ENCODE assay signal across 8 cellular contexts in genomic region chr1:91404151-91405012, GRCh38. TPM values are rescaled to one million over a fixed set of nuclear protein-coding genes. Genes with fewer than 3 reads are reported as not detected.
A peak's percentile ranks its signal among the peaks of the same experiment; 100 is the strongest.
DNase-seq lines count a peak whose midpoint lies in the region; ATAC-seq and TF ChIP-seq lines count a peak whose summit lies in the region.

Gene HFM1 (minus strand): TSS chr1:91404837. CDS start chr1:91401082, 3,755 bp downstream.

- DNase-seq in GM12865 (ENCODE audit: low read depth) (peak; percentile 78), HCT116 (ENCODE audit: low read depth, low spot score) (peak; percentile 41), MG63 (peak; percentile 87), T-helper 17 cell (no peak), brain pericyte (ENCODE audit: low read depth, low spot score) (peak; percentile 30), immature natural killer cell (peak; percentile 62 to 70 (median 64)), smooth muscle cell (lab: John Stamatoyannopoulos, UW; ENCODE audit: unreplicated experiment) (peak; percentile 47), GF-D8 (lab: John Stamatoyannopoulos, UW) (no peak)

- H3K9me3 ChIP-seq in HCT116 (ENCODE audit: control insufficient read depth in 1 of 2, insufficient read depth in 1 of 2, low read depth in 1 of 2, low read length in 2 of 2) (no peaks in the 10 kb centered on the region), MG63 (no peaks in the 10 kb centered on the region), T-helper 17 cell (ENCODE audit: control insufficient read depth, low read length, poor library complexity, severe bottlenecking) (no peaks in the 10 kb centered on the region), smooth muscle cell (replicated peaks; ENCODE audit: low read depth) (no peaks in the 10 kb centered on the region)

- 1% methylated on average over 63 of the region's 69 CpGs for WGBS in smooth muscle cell (ENCODE audit: low lambda C conversion rate)

- CTCF ChIA-PET in HCT116 (lab: Charles Lee), result interaction anchor here (0.9 to 2.1 kb wide), 3 partner anchors 108 to 239 kb away, joined by 4 to 14 read pairs (median 12); no protein-coding TSS in a partner anchor

- H3K36me3 ChIP-seq in HCT116 (ENCODE audit: control insufficient read depth in 1 of 2, insufficient read depth in 2 of 2, low read length in 2 of 2) (no peaks in the 10 kb centered on the region), MG63 (no peaks in the 10 kb centered on the region), smooth muscle cell (ENCODE audit: low read depth) (no peaks in the 10 kb centered on the region)

- H3K4me2 ChIP-seq in HCT116 (ENCODE audit: low read length) (peak within 1 kb of the TSS; percentile 74), smooth muscle cell (peak within 1 kb of the TSS; percentile 83)

- H3K27me3 Mint-ChIP-seq in T-helper 17 cell (peaks cover 63% of the 10 kb centered on the region), immature natural killer cell (ENCODE audit: low read depth in 3 of 3) (peaks cover 0 to 16% (median 12%) of the 10 kb centered on the region in 3 donors)

- H4K20me1 ChIP-seq in HCT116 (ENCODE audit: insufficient read depth) (no peaks in the 10 kb centered on the region), smooth muscle cell (ENCODE audit: low read depth) (no peaks in the 10 kb centered on the region)

- TF ChIP-seq CTCF in GM12865 (IDR thresholded peaks at IDR 0.05; ENCODE audit: insufficient read depth, low read depth, low read length, missing control alignments) (peak; percentile 1), HCT116 (IDR thresholded peaks at IDR 0.05 in 2 of 3, conservative IDR thresholded peaks at IDR 0.05 in 1 of 3; ENCODE audit: borderline replicate concordance in 1 of 3, insufficient read depth in 1 of 3, low read depth in 2 of 3, low read length in 2 of 3) (no peak), smooth muscle cell (IDR thresholded peaks at IDR 0.05; ENCODE audit: borderline replicate concordance, insufficient read depth, poor library complexity, severe bottlenecking) (no peak)

- POLR2A ChIA-PET in HCT116 (lab: Charles Lee), result interaction anchor here (1.0 kb wide), 1 partner anchor 24 kb away, joined by 3 read pairs; no protein-coding TSS in a partner anchor

- H3K27ac ChIP-seq in HCT116 (ENCODE audit: low read depth, low read length) (no peak within 1 kb of the TSS; the same call in 1 of the 2 replicates), smooth muscle cell (ENCODE audit: low read depth) (no peak within 1 kb of the TSS)

- H3K9me3 Mint-ChIP-seq in immature natural killer cell, result no peaks in the 10 kb centered on the region

- TF ChIP-seq RAD21 in HCT116 (IDR thresholded peaks at IDR 0.05; ENCODE audit: low read depth), result no peak

- RAD21 ChIA-PET in HCT116 (lab: Charles Lee; ENCODE audit: low non-redundant PET in 1 of 2, low total read pairs in 2 of 2, uncharacterized antibody in 2 of 2, unreplicated experiment in 2 of 2), result no interaction called here

- peaks cover 2% of the 10 kb centered on the region for H3K36me3 Mint-ChIP-seq in T-helper 17 cell (ENCODE audit: low read depth)
- H3K36me3 Mint-ChIP-seq in immature natural killer cell, result no peaks in the 10 kb centered on the region

- no TSS peak for BruUV-seq in HCT116 (replicated peaks; lab: Mats Ljungman, UMichigan)

- no peak for TF ChIP-seq POLR2A in HCT116 (IDR thresholded peaks at IDR 0.05; ENCODE audit: borderline replicate concordance, extremely low read depth, insufficient read depth, insufficient read length)

- peak within 1 kb of the TSS; percentile 80 for H3K4me3 Mint-ChIP-seq in T-helper 17 cell
- peak within 1 kb of the TSS; percentile 72 to 89 (median 82) for H3K4me3 Mint-ChIP-seq in immature natural killer cell

- H3K79me2 ChIP-seq in HCT116 (ENCODE audit: insufficient read depth, low read length) (no peaks in the 10 kb centered on the region), smooth muscle cell (ENCODE audit: low read depth) (no peaks in the 10 kb centered on the region)

- H3K27me3 ChIP-seq in HCT116 (ENCODE audit: insufficient read depth, low read length) (no peaks in the 10 kb centered on the region), MG63 (peaks cover 2% of the 10 kb centered on the region; the same call in 1 of the 2 replicates), smooth muscle cell (ENCODE audit: low read depth) (no peaks in the 10 kb centered on the region)

- H3K4me1 ChIP-seq in HCT116 (ENCODE audit: control insufficient read depth in 1 of 2, insufficient read depth in 2 of 2, low read length in 2 of 2) (peaks cover 0 to 3% of the 10 kb centered on the region in 2 experiments; a peak in 1 of 4 replicates), smooth muscle cell (ENCODE audit: low read depth) (peaks cover 6% of the 10 kb centered on the region)

- H3K27ac Mint-ChIP-seq in T-helper 17 cell, result no peak within 1 kb of the TSS
- peak within 1 kb of the TSS in 3 of 6 donors; percentile 23 to 78 (median 47) for H3K27ac Mint-ChIP-seq in immature natural killer cell

- ATAC-seq in HCT116 (peak; percentile 93), T-helper 17 cell (peak; percentile 66)

- no peaks in the 10 kb centered on the region for H3K9me2 ChIP-seq in HCT116 (ENCODE audit: insufficient read depth)

- H3F3A ChIP-seq in smooth muscle cell (ENCODE audit: low read depth), result peaks cover 4% of the 10 kb centered on the region

- H2AFZ ChIP-seq in HCT116 (ENCODE audit: low read depth, low read length, poor library complexity, severe bottlenecking) (peak within 1 kb of the TSS; percentile 67), smooth muscle cell (ENCODE audit: low read depth) (peak within 1 kb of the TSS; percentile 86)

- H3K4me3 ChIP-seq in GM12865 (ENCODE audit: low read depth, low read length) (peak within 1 kb of the TSS; percentile 67), HCT116 (replicated peaks in 1 of 2; ENCODE audit: low read depth in 1 of 2, low read length in 2 of 2) (peak within 1 kb of the TSS; percentile 50 to 58), MG63 (peak within 1 kb of the TSS; percentile 62), smooth muscle cell (peak within 1 kb of the TSS; percentile 73)

- intact Hi-C loops in HCT116 (cut with micrococcal nuclease), result loop anchor here (5.0 to 10.0 kb wide), 3 partner anchors 98 to 1290 kb away; partner anchors contain the start of gene CDC7

- H3K4me1 Mint-ChIP-seq in T-helper 17 cell (peaks cover 3% of the 10 kb centered on the region), immature natural killer cell (peaks cover 4 to 12% of the 10 kb centered on the region in 2 donors)

- peak within 1 kb of the TSS; percentile 50 for H3K9ac ChIP-seq in HCT116 (ENCODE audit: low read length)
- H3K9ac ChIP-seq in smooth muscle cell (ENCODE audit: low read depth), result peak within 1 kb of the TSS; percentile 74

TF ChIP-seq in HCT116, 20 proteins besides CTCF, POLR2A, EP300 and RAD21 (continues in another document):
- TF ChIP-seq TCF7L2 (IDR thresholded peaks at IDR 0.05; ENCODE audit: borderline replicate concordance, extremely low read depth, insufficient read depth, insufficient read length) (no peak), SIN3A (IDR thresholded peaks at IDR 0.05; ENCODE audit: low read depth) (no peak), FOSL1 (IDR thresholded peaks at IDR 0.05; ENCODE audit: low read depth) (no peak), EZH2 (IDR thresholded peaks at IDR 0.05) (no peak), ELF1 (IDR thresholded peaks at IDR 0.05; ENCODE audit: borderline replicate concordance, low read depth) (no peak), ATF3 (IDR thresholded peaks at IDR 0.05) (no peak), ZFX (IDR thresholded peaks at IDR 0.05) (peak; percentile 73), SP1 (IDR thresholded peaks at IDR 0.05; ENCODE audit: low read depth) (no peak), CBX3 (IDR thresholded peaks at IDR 0.05; ENCODE audit: low read depth) (no peak), MAX (IDR thresholded peaks at IDR 0.05) (peak; percentile 41), REST (IDR thresholded peaks at IDR 0.05; ENCODE audit: low read depth) (peak; percentile 19), SRF (IDR thresholded peaks at IDR 0.05; ENCODE audit: low read depth) (no peak), EZH2phosphoT487 (IDR thresholded peaks at IDR 0.05; ENCODE audit: borderline replicate concordance) (no peak), ZNF274 (IDR thresholded peaks at IDR 0.05; ENCODE audit: low read depth, low read length) (no peak)

RNA-seq across cellular contexts. Expression of gene HFM1, which starts in this region (rescaled TPM):
- total RNA-seq in HCT116 (2021; ENCODE audit: unreplicated experiment) (0.07 TPM), T-helper 17 cell (not detected), smooth muscle cell (0.31 and 0.94 TPM in 2 replicates)
- 0.09 and 0.12 TPM in 2 replicates for polyA plus RNA-seq in HCT116 (2012)
- total RNA-seq in MG63 (2014; rRNA removed; shearing (Covaris generic); ENCODE audit: low replicate concordance), result 0.07 TPM in 1 of 2 replicates, not detected in the other
- polyA plus RNA-seq in immature natural killer cell (not detected), smooth muscle cell (0.38 and 1.0 TPM in 2 replicates)

Comparison
In these comparisons a context has a peak if more than half of its experiments do, and no peak if none do; other contexts are left out.
1. Peak in DNase-seq, ATAC-seq, H3K4me3 ChIP-seq, H3K9ac ChIP-seq and H3K4me2 ChIP-seq in HCT116; RNA of the gene not detected or under 1 TPM.
2. Peak in DNase-seq and H3K4me3 ChIP-seq in MG63; RNA of the gene not detected or under 1 TPM.
3. Peak in ATAC-seq in T-helper 17 cell; RNA of the gene not detected or under 1 TPM.
4. Peak in DNase-seq in immature natural killer cell; RNA of the gene not detected or under 1 TPM.
5. DNase-seq: peak in GM12865 (single experiment), brain pericyte (single experiment) and smooth muscle cell (single experiment); none in T-helper 17 cell (0 of 3) and GF-D8 (single experiment).
6. Peak in every context shown above with its lines, with median percentiles within 50 percentile points of each other: H3K4me3 ChIP-seq.